In genomic region chr19:4473011-4473410, GRCh38 we compare ENCODE assay signal across 9 cellular contexts. TPM values are rescaled to one million over a fixed set of nuclear protein-coding genes. Genes with fewer than 3 reads are reported as not detected.
DNase-seq lines count a peak whose midpoint lies in the region; ATAC-seq and TF ChIP-seq lines count a peak whose summit lies in the region.
"Had no signal": no experiment of that assay in that cellular context is flagged by ENCODE, and none has a peak within 500 bp of the region (broad histone marks: within the 10 kb centered on the region; RNA-seq: fewer than 3 reads in every experiment).

No MANE protein-coding gene starts in this region.

- peaks cover 13% of the 10 kb centered on the region for H3K4me1 Mint-ChIP-seq in GM23338
- H3K4me1 Mint-ChIP-seq in WTC11: peaks cover 10% of the 10 kb centered on the region

- H3K9me3 ChIP-seq in hepatocyte (ENCODE audit: low read depth) (no peaks in the 10 kb centered on the region), skeletal muscle tissue (ENCODE audit: control insufficient read depth in 3 of 3, low read length in 3 of 3) (no peaks in the 10 kb centered on the region)

- H3K27ac Mint-ChIP-seq in GM23338 (peak overlapping the region; percentile 83), WTC11 (no peak overlapping the region)

- ATAC-seq in GM23338: no peak
- ATAC-seq in WTC11: no peak
- ATAC-seq in GM19467 (IDR thresholded peaks at IDR 0.05; ENCODE audit: unreplicated experiment): no peak
- ATAC-seq in GM18511 (IDR thresholded peaks at IDR 0.05; ENCODE audit: unreplicated experiment): no peak
- no peak for ATAC-seq in HG02970 (IDR thresholded peaks at IDR 0.05; ENCODE audit: low FRiP score, unreplicated experiment)

- H3K27me3 Mint-ChIP-seq in GM23338 (ENCODE audit: insufficient read depth, low read depth, poor library complexity): peaks cover 11% of the 10 kb centered on the region
- H3K27me3 Mint-ChIP-seq in WTC11 (ENCODE audit: low read depth): no peaks in the 10 kb centered on the region

- H3K27ac ChIP-seq in GM23338 (ENCODE audit: low read depth) (no peak overlapping the region; the same call in 1 of the 2 replicates), hepatocyte (no peak overlapping the region), skeletal muscle tissue (ENCODE audit: low read depth, low read length) (peak overlapping the region; percentile 40)

- H3K9me2 ChIP-seq in GM23338 (ENCODE audit: insufficient read depth): no peaks in the 10 kb centered on the region
- H3K9me2 ChIP-seq in hepatocyte (replicated peaks; ENCODE audit: insufficient read depth): no peaks in the 10 kb centered on the region

- TF ChIP-seq CTCF in GM23338 (conservative IDR thresholded peaks at IDR 0.05; ENCODE audit: low read depth in 2 of 2) (no peak), WTC11 (IDR thresholded peaks at IDR 0.05) (no peak), hepatocyte (IDR thresholded peaks at IDR 0.05; ENCODE audit: poor library complexity) (no peak)

- H4K20me1 ChIP-seq in GM23338 (replicated peaks; ENCODE audit: insufficient read depth) (peaks cover 8% of the 10 kb centered on the region), hepatocyte (ENCODE audit: insufficient read depth, poor library complexity, severe bottlenecking) (peaks cover 19% of the 10 kb centered on the region)

- peaks cover 18% of the 10 kb centered on the region; the same call in 1 of the 2 replicates for H3F3A ChIP-seq in GM23338 (replicated peaks; ENCODE audit: low read depth)

- H3K9ac ChIP-seq in skeletal muscle tissue (ENCODE audit: low read depth in 1 of 3, low read length in 3 of 3): peak overlapping the region; percentile 76 to 87 (median 82)

- no peaks in the 10 kb centered on the region for H3K9me3 Mint-ChIP-seq in GM23338
- no peaks in the 10 kb centered on the region; the same call in 1 of the 2 replicates for H3K9me3 Mint-ChIP-seq in WTC11

- POLR2A ChIA-PET in WTC11 (lab: Charles Lee): interaction anchor here (0.5 kb wide), 1 partner anchor 273 kb away, joined by 5 read pairs; no protein-coding TSS in a partner anchor

- H2AFZ ChIP-seq in GM23338: no peak overlapping the region
- H2AFZ ChIP-seq in hepatocyte: no peak overlapping the region

- H3K4me3 ChIP-seq in GM23338: peak overlapping the region; percentile 85
- H3K4me3 ChIP-seq in hepatocyte: peak overlapping the region; percentile 14
- H3K4me3 ChIP-seq in skeletal muscle tissue (ENCODE audit: low read length in 3 of 3): peak overlapping the region; percentile 70 to 75 (median 74)

- 14% methylated on average over 13 of the region's 20 CpGs for WGBS in hepatocyte (ENCODE audit: low lambda C conversion rate, missing lambda C conversion rate)

- H3K4me3 Mint-ChIP-seq in GM23338: peak overlapping the region; percentile 85
- peak overlapping the region; percentile 85 for H3K4me3 Mint-ChIP-seq in WTC11

- DNase-seq in GM23338 (ENCODE audit: low spot score): no peak
- no peak for DNase-seq in WTC11 (ENCODE audit: low spot score)
- DNase-seq in hepatocyte (ENCODE audit: low spot score): no peak
- no peak for DNase-seq in stimulated activated naive CD4-positive, alpha-beta T cell (lab: John Stamatoyannopoulos, UW)

- H3K36me3 Mint-ChIP-seq in GM23338 (ENCODE audit: low read depth): peaks cover 18% of the 10 kb centered on the region
- H3K36me3 Mint-ChIP-seq in WTC11: peaks cover 18% of the 10 kb centered on the region

- H3K36me3 ChIP-seq in GM23338 (ENCODE audit: insufficient read depth): 0 out of 2 replicates have a peak, but pooled peaks cover 21% of the 10 kb centered on the region
- no peaks in the 10 kb centered on the region for H3K36me3 ChIP-seq in hepatocyte (replicated peaks; ENCODE audit: insufficient read depth, low read depth)
- peaks cover 14 to 20% (median 16%) of the 10 kb centered on the region in 3 donors for H3K36me3 ChIP-seq in skeletal muscle tissue (ENCODE audit: control insufficient read depth in 3 of 3, insufficient read depth in 3 of 3, low read length in 3 of 3)

- peaks cover 33% of the 10 kb centered on the region for H3K79me2 ChIP-seq in GM23338 (replicated peaks; ENCODE audit: insufficient read depth)
- peaks cover 31% of the 10 kb centered on the region for H3K79me2 ChIP-seq in hepatocyte

- H3K4me2 ChIP-seq in GM23338 (peak overlapping the region; percentile 85), hepatocyte (peak overlapping the region; percentile 93)

- CTCF ChIA-PET in WTC11 (lab: Charles Lee): interaction anchor here (0.6 to 6.3 kb wide), 3 partner anchors 51 to 163 kb away, joined by 3 to 79 read pairs (median 7); no protein-coding TSS in a partner anchor

- H3K4me1 ChIP-seq in GM23338 (ENCODE audit: insufficient read depth) (peaks cover 9% of the 10 kb centered on the region; the same call in 1 of the 2 replicates), hepatocyte (ENCODE audit: insufficient read depth) (peaks cover 8% of the 10 kb centered on the region), skeletal muscle tissue (ENCODE audit: control insufficient read depth in 3 of 3, insufficient read depth in 3 of 3, low read length in 3 of 3) (peaks cover 8 to 25% (median 19%) of the 10 kb centered on the region in 3 donors)

- no peaks in the 10 kb centered on the region for H3K27me3 ChIP-seq in GM23338 (ENCODE audit: insufficient read depth)
- no peaks in the 10 kb centered on the region for H3K27me3 ChIP-seq in hepatocyte
- H3K27me3 ChIP-seq in skeletal muscle tissue (ENCODE audit: control insufficient read depth in 3 of 3, insufficient read depth in 3 of 3, low read length in 3 of 3): no peaks in the 10 kb centered on the region

TF ChIP-seq in GM23338, 12 proteins besides CTCF, POLR2A, EP300 and RAD21 (continues in another document):
- TF ChIP-seq REST (IDR thresholded peaks at IDR 0.05; ENCODE audit: unreplicated experiment) (no peak), CREB1 (CRISPR knock-in tag; IDR thresholded peaks at IDR 0.05; ENCODE audit: low read depth) (no peak)

TF ChIP-seq in WTC11, 78 proteins besides CTCF, POLR2A, EP300 and RAD21:
- TF ChIP-seq CBFB (CRISPR knock-in tag; IDR thresholded peaks at IDR 0.05; ENCODE audit: low read depth): no peak
- TF ChIP-seq ZMAT4 (CRISPR knock-in tag; IDR thresholded peaks at IDR 0.05): no peak

RNA-seq across cellular contexts. Expression of gene HDGFL2, which starts 0.9 kb away (rescaled TPM):
- total RNA-seq in GM23338 (2014; rRNA removed; shearing (Covaris generic)): 94.6 and 113 TPM in 2 replicates
- polyA plus RNA-seq in GM23338 (2016; fragmentation: Nextera tagmentation; extraction: Ambion mirVana) (64.8 and 72.4 TPM in 2 replicates), hepatocyte (73.0 and 73.2 TPM in 2 replicates)
- total RNA-seq in WTC11 (2021) (111 to 116 TPM (median 115 TPM) in 3 replicates), hepatocyte (34.8 and 50.3 TPM in 2 replicates), skeletal muscle tissue (33.9 TPM)

RNA-seq across cellular contexts. Expression of gene UBXN6, which starts 15.4 kb away (rescaled TPM):
- 21.6 TPM in 2 replicates for total RNA-seq in GM23338 (2014; rRNA removed; shearing (Covaris generic))
- polyA plus RNA-seq in GM23338 (2016; fragmentation: Nextera tagmentation; extraction: Ambion mirVana) (19.1 and 20.4 TPM in 2 replicates), hepatocyte (36.8 and 44.7 TPM in 2 replicates)
- total RNA-seq in WTC11 (2021) (34.8 to 39.8 TPM (median 38.8 TPM) in 3 replicates), hepatocyte (80.2 and 88.6 TPM in 2 replicates), skeletal muscle tissue (89.8 TPM)

RNA-seq across cellular contexts. Expression of gene PLIN4, which starts 45.3 kb away (rescaled TPM):
- 0.59 and 0.70 TPM in 2 replicates for total RNA-seq in GM23338 (2014; rRNA removed; shearing (Covaris generic))
- polyA plus RNA-seq in GM23338 (2016; fragmentation: Nextera tagmentation; extraction: Ambion mirVana) (0.19 and 0.21 TPM in 2 replicates), hepatocyte (0.27 and 0.55 TPM in 2 replicates)
- total RNA-seq in WTC11 (2021) (0.35 to 0.62 TPM (median 0.57 TPM) in 3 replicates), hepatocyte (0.17 and 0.60 TPM in 2 replicates), skeletal muscle tissue (15.7 TPM)
- total RNA-seq: T-helper 1 cell treated with Interleukin-12 subunit alpha and Interleukin-12 subunit beta and Interleukin-4 antibody, amounts not matched to agents 30 ng/mL and 1 ng/mL, for 36 hours had no signal

Comparison
In these comparisons a context has a peak if more than half of its experiments do, and no peak if none do; other contexts are left out.
1. H3K4me3 ChIP-seq: peak in every context shown above with its lines; median percentile 85 in GM23338; 74 in skeletal muscle tissue; 14 in hepatocyte.